Comparison of ENCODE assay signal across 25 cellular contexts in genomic region chr4:82661601-82662000, GRCh38.
"Had no signal": no experiment of that assay in that cellular context is flagged by ENCODE, and none has a peak within 500 bp of the region (broad histone marks: within the 10 kb centered on the region; RNA-seq: fewer than 3 reads in every experiment).

No MANE protein-coding gene starts in this region.

- H3K4me3 Mint-ChIP-seq: activated T-cell treated with anti-CD3 and anti-CD28 coated beads, Interleukin-2, amount 50 U/mL, for 24 hours; activated T-helper 17 cell treated with anti-CD3 and anti-CD28 coated beads, Interleukin-2, amount 50 U/mL, for 72 hours; memory B cell; nephron; WTC11 had no signal

- H3K36me3 ChIP-seq: ascending aorta, neutrophil, ovary, prostate gland, thyroid gland, upper lobe of right lung had no signal

- H3K27me3 ChIP-seq: ascending aorta, neutrophil, ovary, thyroid gland, upper lobe of right lung had no signal

- ATAC-seq: activated naive CD4-positive, alpha-beta T cell treated with anti-CD3 and anti-CD28 coated beads, Interleukin-2, amount 50 U/mL, for 72 hours; activated T-helper 17 cell treated with anti-CD3 and anti-CD28 coated beads, Interleukin-2, amount 50 U/mL, for 72 hours; esophagus mucosa; left ventricle myocardium superior; right cardiac atrium; stimulated activated naive CD8-positive, alpha-beta T cell treated with anti-CD3 and anti-CD28 coated beads, Interleukin-15, Interleukin-2, amounts not matched to agents 100 U/mL and 50 U/mL, for 24 hours; upper lobe of right lung; WTC11 had no signal

- H3K27ac Mint-ChIP-seq: activated naive CD4-positive, alpha-beta T cell treated with anti-CD3 and anti-CD28 coated beads, Interleukin-2, amount 50 U/mL, for 72 hours; activated T-cell treated with anti-CD3 and anti-CD28 coated beads, Interleukin-2, amount 50 U/mL, for 24 hours; activated T-helper 17 cell treated with anti-CD3 and anti-CD28 coated beads, Interleukin-2, amount 50 U/mL, for 72 hours; memory B cell; WTC11 had no signal

- FAIRE-seq: colon, endothelial cell of umbilical vein had no signal

- H3K4me1 ChIP-seq: ascending aorta, prostate gland, thyroid gland, upper lobe of right lung had no signal

- H3K4me3 ChIP-seq: ascending aorta, ovary, prostate gland, thyroid gland, upper lobe of right lung had no signal

- H3K4me1 Mint-ChIP-seq: activated T-helper 17 cell treated with anti-CD3 and anti-CD28 coated beads, Interleukin-2, amount 50 U/mL, for 72 hours; memory B cell had no signal

- H3K27ac ChIP-seq: ascending aorta, neutrophil, ovary, prostate gland, thyroid gland, upper lobe of right lung had no signal

- H3K9me3 Mint-ChIP-seq: activated T-cell treated with anti-CD3 and anti-CD28 coated beads, Interleukin-2, amount 50 U/mL, for 24 hours; activated T-helper 17 cell treated with anti-CD3 and anti-CD28 coated beads, Interleukin-2, amount 50 U/mL, for 72 hours; WTC11 had no signal

- H3K9me3 ChIP-seq: ascending aorta, neutrophil, ovary, prostate gland, thyroid gland, upper lobe of right lung had no signal

- DNase-seq: activated T-cell treated with anti-CD3 and anti-CD28 coated beads, Interleukin-2, amount 50 U/mL, for 24 hours; central memory CD4-positive, alpha-beta T cell; effector memory CD4-positive, alpha-beta T cell; foreskin melanocyte; hypothalamus; left ventricle myocardium superior; ovary; right cardiac atrium; stimulated activated CD4-positive, alpha-beta T cell treated with anti-CD3 and anti-CD28 coated beads, Interleukin-12 subunit alpha, Interleukin-12 subunit beta, amount 100 ng/mL, for 4 hours; stimulated activated CD4-positive, alpha-beta T cell treated with anti-CD3 and anti-CD28 coated beads, Interleukin-4, amount 100 ng/mL, for 4 hours; stimulated activated naive CD8-positive, alpha-beta T cell treated with anti-CD3 and anti-CD28 coated beads, Interleukin-15, Interleukin-2, amounts not matched to agents 100 U/mL and 50 U/mL, for 24 hours; T-helper 9 cell; thyroid gland; upper lobe of right lung had no signal

- H3K36me3 Mint-ChIP-seq: WTC11 had no signal
